In genomic region chr1:9238134-9238533, GRCh38 we compare ENCODE assay signal across 12 cellular contexts. TPM values are rescaled to one million over a fixed set of nuclear protein-coding genes. Genes with fewer than 3 reads are reported as not detected.
DNase-seq lines count a peak whose midpoint lies in the region; ATAC-seq, FAIRE-seq and TF ChIP-seq lines count a peak whose summit lies in the region.
"Had no signal": no experiment of that assay in that cellular context is flagged by ENCODE, and none has a peak within 500 bp of the region (broad histone marks: within the 10 kb centered on the region; RNA-seq: fewer than 3 reads in every experiment).

No MANE protein-coding gene starts in this region.

- ATAC-seq in K562 (no peak), GM19463 (IDR thresholded peaks at IDR 0.05; ENCODE audit: unreplicated experiment) (no peak), HG02798 (IDR thresholded peaks at IDR 0.05; ENCODE audit: poor library complexity, unreplicated experiment) (no peak)

- H3K36me3 ChIP-seq in Loucy (ENCODE audit: insufficient read depth, low read length) = no peaks in the 10 kb centered on the region
- H3K36me3 ChIP-seq in K562 (ENCODE audit: control insufficient read depth, insufficient read depth, low read length) = no peaks in the 10 kb centered on the region
- peaks cover 6 to 18% of the 10 kb centered on the region in 2 experiments for H3K36me3 ChIP-seq in mesenchymal stem cell (ENCODE audit: control insufficient read depth in 1 of 2, insufficient read depth in 2 of 2, low read depth in 1 of 2, low read length in 2 of 2)
- peaks cover 0 to 4% (median 0%) of the 10 kb centered on the region in 5 donors for H3K36me3 ChIP-seq in subcutaneous abdominal adipose tissue (ENCODE audit: control insufficient read depth in 5 of 5, insufficient read depth in 5 of 5, low read length in 5 of 5)

- in situ Hi-C loops in K562 (cut with MboI) = no loop called here

- peaks cover 33% of the 10 kb centered on the region for H3K79me1 ChIP-seq in mesenchymal stem cell (replicated peaks; ENCODE audit: low read length, poor library complexity, severe bottlenecking)

- H2BK5ac ChIP-seq in mesenchymal stem cell (ENCODE audit: low read depth, low read length, poor library complexity, severe bottlenecking) = no peak overlapping the region

- H3K4me1 ChIP-seq in Loucy (ENCODE audit: insufficient read depth, low read length, poor library complexity, severe bottlenecking) (peaks cover 78% of the 10 kb centered on the region), K562 (replicated peaks in 1 of 2; ENCODE audit: control insufficient read depth in 2 of 2, insufficient read depth in 2 of 2, low read length in 2 of 2) (peaks cover 12 to 19% of the 10 kb centered on the region in 2 experiments), mesenchymal stem cell (ENCODE audit: control insufficient read depth, insufficient read depth, low read depth, low read length) (peaks cover 21% of the 10 kb centered on the region), subcutaneous abdominal adipose tissue (ENCODE audit: control insufficient read depth in 5 of 5, insufficient read depth in 5 of 5, low read length in 5 of 5) (peaks cover 26 to 90% (median 84%) of the 10 kb centered on the region in 5 donors)

- H2BK12ac ChIP-seq in mesenchymal stem cell (ENCODE audit: low read length in 2 of 2) = peak overlapping the region in 1 of 2 experiments; percentile 7

- no peaks in the 10 kb centered on the region for H3K9me1 ChIP-seq in K562 (ENCODE audit: control insufficient read depth, insufficient read depth, low read length)

- no peak overlapping the region for H3K14ac ChIP-seq in mesenchymal stem cell (ENCODE audit: low read length in 2 of 2)

- no peak overlapping the region for H2AFZ ChIP-seq in Loucy (ENCODE audit: low read length)
- H2AFZ ChIP-seq in K562 (ENCODE audit: low read depth, low read length) = no peak overlapping the region
- no peak overlapping the region for H2AFZ ChIP-seq in mesenchymal stem cell (ENCODE audit: low read depth, low read length)

- H3K79me2 ChIP-seq in Loucy (ENCODE audit: insufficient read depth, low read length) (peaks cover 69% of the 10 kb centered on the region), K562 (ENCODE audit: control insufficient read depth, insufficient read depth, low read length) (peaks cover 6% of the 10 kb centered on the region; the same call in 1 of the 3 replicates)

- no peak overlapping the region for H4K91ac ChIP-seq in mesenchymal stem cell (ENCODE audit: low read length)

- no peak overlapping the region for H2BK120ac ChIP-seq in mesenchymal stem cell (ENCODE audit: low read depth, low read length)

- no peak overlapping the region for H2BK15ac ChIP-seq in mesenchymal stem cell (ENCODE audit: low read depth, poor library complexity, severe bottlenecking)

- H3F3A ChIP-seq in Loucy (ENCODE audit: low read depth) = no peaks in the 10 kb centered on the region

- no peak overlapping the region for H3K18ac ChIP-seq in mesenchymal stem cell (ENCODE audit: low read depth in 1 of 2, low read length in 2 of 2)

- no peak for TF ChIP-seq RAD21 in K562 (CRISPR knock-in tag; conservative IDR thresholded peaks at IDR 0.05 in 1 of 2, IDR thresholded peaks at IDR 0.05 in 1 of 2)

- H3K27ac ChIP-seq in K562 (ENCODE audit: extremely low read depth, low read depth, low read length) (no peak overlapping the region), mesenchymal stem cell (ENCODE audit: low read length, poor library complexity, severe bottlenecking) (no peak overlapping the region), subcutaneous abdominal adipose tissue (ENCODE audit: low read depth, low read length) (peak overlapping the region; percentile 98)

- DNase-seq in K562 (ENCODE audit: extremely low read depth in 1 of 4, low spot score in 3 of 4) (no peak), mesenchymal stem cell (no peak), NCI-H1694 treated with DMSO at 0.1 percent for 48 hours (lab: John Stamatoyannopoulos, UW) (no peak)
- DNase-seq: activated CD8-positive, alpha-beta memory T cell treated with anti-CD3 and anti-CD28 coated beads, Interleukin-2, amount 50 U/mL, for 4 hours; KG1; NCI-H1694; NCI-H82; retina had no signal

- no peak for TF ChIP-seq EP300 in K562 (IDR thresholded peaks at IDR 0.05; ENCODE audit: low read length)

- H3K27me3 ChIP-seq in Loucy (ENCODE audit: insufficient read depth, low read length, poor library complexity, severe bottlenecking) = no peaks in the 10 kb centered on the region
- peaks cover 0 to 15% of the 10 kb centered on the region in 2 experiments; a peak in 2 of 5 replicates for H3K27me3 ChIP-seq in K562 (ENCODE audit: control insufficient read depth in 2 of 2, insufficient read depth in 2 of 2, low read length in 2 of 2)
- no peaks in the 10 kb centered on the region for H3K27me3 ChIP-seq in mesenchymal stem cell (ENCODE audit: control insufficient read depth in 1 of 2, insufficient read depth in 1 of 2, low read length in 2 of 2)
- no peaks in the 10 kb centered on the region for H3K27me3 ChIP-seq in subcutaneous abdominal adipose tissue (ENCODE audit: control insufficient read depth in 5 of 5, insufficient read depth in 4 of 5, low read length in 5 of 5)

- FAIRE-seq in K562 (lab: Jason Lieb, UNC) = no peak

- H3K4me2 ChIP-seq in Loucy (ENCODE audit: low read depth, low read length, poor library complexity, severe bottlenecking) (peak overlapping the region; percentile 81), K562 (ENCODE audit: insufficient read depth, low read length) (no peak overlapping the region), mesenchymal stem cell (ENCODE audit: low read length, poor library complexity, severe bottlenecking) (no peak overlapping the region)

- no peak for TF ChIP-seq POLR2A in K562 (conservative IDR thresholded peaks at IDR 0.05)

- peak overlapping the region; percentile 4 for H3K9ac ChIP-seq in Loucy (ENCODE audit: low read depth, low read length, poor library complexity, severe bottlenecking)
- H3K9ac ChIP-seq in K562 (ENCODE audit: insufficient read depth in 1 of 2, low read depth in 2 of 2, low read length in 2 of 2) = no peak overlapping the region
- H3K9ac ChIP-seq in mesenchymal stem cell (ENCODE audit: low read length) = peak overlapping the region; percentile 36
- peak overlapping the region in 2 of 5 donors; percentile 3 to 59 for H3K9ac ChIP-seq in subcutaneous abdominal adipose tissue (ENCODE audit: low read length in 5 of 5)

- CTCF ChIA-PET in K562 (lab: Yijun Ruan, JAX; ENCODE audit: low intra/inter-chr PET ratio) = no interaction called here

- no TSS peak for BruUV-seq in K562 (replicated peaks; lab: Mats Ljungman, UMichigan)

- TF ChIP-seq CTCF in Loucy (conservative IDR thresholded peaks at IDR 0.05; ENCODE audit: low read length) (no peak), K562 (IDR thresholded peaks at IDR 0.05 in 2 of 3, conservative IDR thresholded peaks at IDR 0.05 in 1 of 3; ENCODE audit: insufficient read depth in 2 of 3, low read depth in 1 of 3, low read length in 3 of 3) (no peak)

- H3K9me2 ChIP-seq in Loucy (replicated peaks; ENCODE audit: low read depth, low read length) = no peaks in the 10 kb centered on the region

- no peak overlapping the region for H2AK5ac ChIP-seq in mesenchymal stem cell (ENCODE audit: low read length, severe bottlenecking)

- H3K9me3 ChIP-seq in Loucy (ENCODE audit: insufficient read depth, low read depth, low read length) = no peaks in the 10 kb centered on the region
- no peaks in the 10 kb centered on the region for H3K9me3 ChIP-seq in K562 (replicated peaks; ENCODE audit: control insufficient read depth, insufficient read depth, low read depth, low read length)
- no peaks in the 10 kb centered on the region for H3K9me3 ChIP-seq in mesenchymal stem cell (ENCODE audit: control insufficient read depth, low read length)
- H3K9me3 ChIP-seq in subcutaneous abdominal adipose tissue (ENCODE audit: control insufficient read depth in 5 of 5, low read length in 5 of 5) = no peaks in the 10 kb centered on the region

- no peak overlapping the region for H4K8ac ChIP-seq in mesenchymal stem cell (ENCODE audit: low read length)

- H4K20me1 ChIP-seq in Loucy (ENCODE audit: insufficient read depth, low read length, poor library complexity, severe bottlenecking) (no peaks in the 10 kb centered on the region), K562 (replicated peaks; ENCODE audit: control insufficient read depth, insufficient read depth, low read length) (peaks cover 3% of the 10 kb centered on the region; the same call in 1 of the 2 replicates)

- no peak overlapping the region for H3K4ac ChIP-seq in mesenchymal stem cell (ENCODE audit: low read depth in 1 of 2, low read length in 2 of 2)

- intact Hi-C loops in K562 (cut with micrococcal nuclease) = no loop called here

- WGBS in K562 (ENCODE audit: insufficient coverage, low coverage, missing lambda C conversion rate) = 48% methylated on average over 6 of the region's 6 CpGs
- 77% methylated on average over 6 of the region's 6 CpGs for WGBS in mesenchymal stem cell

- POLR2A ChIA-PET in K562 (lab: Yijun Ruan, JAX) = interaction anchor here (0.7 to 2.9 kb wide), 2 partner anchors 10 to 23 kb away, joined by 3 to 11 read pairs; no protein-coding TSS in a partner anchor

- H3K4me3 ChIP-seq in Loucy (ENCODE audit: low read length, poor library complexity, severe bottlenecking) (peak overlapping the region; percentile 33), K562 (no peak overlapping the region), mesenchymal stem cell (ENCODE audit: insufficient read depth in 1 of 2, low read depth in 1 of 2, low read length in 2 of 2) (no peak overlapping the region), subcutaneous abdominal adipose tissue (ENCODE audit: low read depth in 1 of 5, low read length in 5 of 5) (no peak overlapping the region)

- H3K23ac ChIP-seq in mesenchymal stem cell (ENCODE audit: low read length in 2 of 2) = no peak overlapping the region

RNA-seq across cellular contexts. Expression of gene H6PD, which starts 3.6 kb away (rescaled TPM):
- total RNA-seq in K562 (2011; cell fraction: chromatin; rRNA removed; ENCODE audit: low replicate concordance) = 1.6 and 4.4 TPM in 2 replicates
- 3.2 and 3.8 TPM in 2 replicates for total RNA-seq in K562 (2011; cell fraction: nucleolus; rRNA removed)
- 3.3 and 3.5 TPM in 2 replicates for total RNA-seq in K562 (2011; cell fraction: nucleoplasm; rRNA removed)
- total RNA-seq in K562 (2014; rRNA removed) (1.0 and 1.5 TPM in 2 replicates), K562 (2014; rRNA removed; fragmentation: Illumina TruSeq; extraction: Trizol) (0.84 and 1.2 TPM in 2 replicates), K562 (2015; rRNA removed; fragmentation: Illumina TruSeq; extraction: Trizol) (1.5 and 1.7 TPM in 2 replicates), K562 (2021) (1.8 and 2.5 TPM in 2 replicates)
- polyA plus RNA-seq in K562 (2011; rRNA removed) (0.82 and 1.9 TPM in 2 replicates), K562 (2014; fragmentation: Illumina TruSeq; extraction: Trizol) (0.95 and 1.1 TPM in 2 replicates), K562 (2014; fragmentation: Nextera tagmentation; extraction: Ambion mirVana) (under 1 TPM; 0.04 to 0.08 TPM), K562 (2014; rRNA removed) (1.1 and 1.2 TPM in 2 replicates)
- 1.4 and 1.8 TPM in 2 replicates for polyA plus RNA-seq in K562 (2011; cell fraction: cytosol; rRNA removed)
- 1.7 and 1.8 TPM in 2 replicates for polyA plus RNA-seq in K562 (2011; cell fraction: nucleus; rRNA removed)
- 1.5 and 6.3 TPM in 2 replicates for polyA plus RNA-seq in K562 (2012)
- 0.95 and 1.0 TPM in 2 replicates for polyA minus RNA-seq in K562 (2011; rRNA and poly(A)+ RNA removed)
- polyA minus RNA-seq in K562 (2011; cell fraction: cytosol; rRNA and poly(A)+ RNA removed) = 1.7 and 2.8 TPM in 2 replicates
- polyA minus RNA-seq in K562 (2011; cell fraction: nucleus; rRNA and poly(A)+ RNA removed) = 0.81 and 1.00 TPM in 2 replicates
- 30.1 TPM for polyA plus RNA-seq in mesenchymal stem cell (2013, experiment 1 of 2)
- polyA plus RNA-seq in mesenchymal stem cell (2013, experiment 2 of 2) = 29.4 TPM

RNA-seq across cellular contexts. Expression of gene SPSB1, which starts 54.6 kb away (rescaled TPM):
- total RNA-seq in K562 (2011; cell fraction: chromatin; rRNA removed; ENCODE audit: low replicate concordance) = not detected in 2 replicates
- total RNA-seq in K562 (2011; cell fraction: nucleolus; rRNA removed) = 0.33 TPM in 1 of 2 replicates, not detected in the other
- total RNA-seq in K562 (2011; cell fraction: nucleoplasm; rRNA removed) = not detected in 2 replicates
- 0.08 TPM in 1 of 2 replicates, not detected in the other for total RNA-seq in K562 (2014; rRNA removed)
- not detected in 2 replicates for total RNA-seq in K562 (2014; rRNA removed; fragmentation: Illumina TruSeq; extraction: Trizol)
- 0.08 TPM in 1 of 2 replicates, not detected in the other for total RNA-seq in K562 (2015; rRNA removed; fragmentation: Illumina TruSeq; extraction: Trizol)
- 0.22 and 0.35 TPM in 2 replicates for total RNA-seq in K562 (2021)
- polyA plus RNA-seq in K562 (2011; rRNA removed) = 0.09 and 0.14 TPM in 2 replicates
- 0.04 and 0.15 TPM in 2 replicates for polyA plus RNA-seq in K562 (2011; cell fraction: cytosol; rRNA removed)
- 0.17 TPM in 1 of 2 replicates, not detected in the other for polyA plus RNA-seq in K562 (2011; cell fraction: nucleus; rRNA removed)
- polyA plus RNA-seq in K562 (2012) = 0.09 and 0.10 TPM in 2 replicates
- 0.22 TPM in 1 of 2 replicates, not detected in the other for polyA plus RNA-seq in K562 (2014; fragmentation: Illumina TruSeq; extraction: Trizol)
- under 1 TPM in 1 of 2 experiments, not detected in 1; 0.06 TPM for polyA plus RNA-seq in K562 (2014; fragmentation: Nextera tagmentation; extraction: Ambion mirVana)
- 0.65 TPM in 1 of 2 replicates, not detected in the other for polyA plus RNA-seq in K562 (2014; rRNA removed)
- polyA minus RNA-seq in K562 (2011; rRNA and poly(A)+ RNA removed) = 0.12 TPM in 1 of 2 replicates, not detected in the other
- polyA minus RNA-seq in K562 (2011; cell fraction: cytosol; rRNA and poly(A)+ RNA removed) = 0.55 TPM in 1 of 2 replicates, not detected in the other
- polyA minus RNA-seq in K562 (2011; cell fraction: nucleus; rRNA and poly(A)+ RNA removed) = 0.11 TPM in 1 of 2 replicates, not detected in the other
- 34.8 TPM for polyA plus RNA-seq in mesenchymal stem cell (2013, experiment 1 of 2)
- polyA plus RNA-seq in mesenchymal stem cell (2013, experiment 2 of 2) = 35.0 TPM

Comparison
In these comparisons a context has a peak if more than half of its experiments do, and no peak if none do; other contexts are left out.
1. H3K9ac ChIP-seq: peak in Loucy (single experiment) and mesenchymal stem cell (single experiment); none in K562 (0 of 2).